ENCODE assay signal across 21 cellular contexts in genomic region chr20:15951711-15952110, GRCh38.
A peak's percentile ranks its signal among the peaks of the same experiment; 100 is the strongest.
DNase-seq lines count a peak whose midpoint lies in the region; ATAC-seq and TF ChIP-seq lines count a peak whose summit lies in the region.
"Had no signal": no experiment of that assay in that cellular context is flagged by ENCODE, and none has a peak within 500 bp of the region (broad histone marks: within the 10 kb centered on the region; RNA-seq: fewer than 3 reads in every experiment).

No MANE protein-coding gene starts in this region.

- no peaks in the 10 kb centered on the region for H3K27me3 Mint-ChIP-seq in MCF 10A (ENCODE audit: insufficient read depth, unreplicated experiment)
- H3K27me3 Mint-ChIP-seq: CD8-positive, alpha-beta memory T cell had no signal

- BruUV-seq in MCF 10A (replicated peaks; lab: Mats Ljungman, UMichigan): no TSS peak

- POLR2A ChIA-PET in MCF 10A (lab: Yijun Ruan, JAX): no interaction called here

- H3K27ac Mint-ChIP-seq in MCF 10A (ENCODE audit: low read depth, unreplicated experiment): no peak overlapping the region
- H3K27ac Mint-ChIP-seq: CD8-positive, alpha-beta memory T cell had no signal

- DNase-seq in MCF 10A (ENCODE audit: unreplicated experiment): peak; percentile 55
- DNase-seq in breast epithelium (ENCODE audit: low spot score in 2 of 2): no peak
- no peak for DNase-seq in RWPE2 (ENCODE audit: low spot score)
- DNase-seq in fibroblast of mammary gland (ENCODE audit: low read depth): peak; percentile 8
- DNase-seq in left ventricle myocardium superior: no peak
- DNase-seq in right cardiac atrium: no peak
- DNase-seq: 8988T; CD8-positive, alpha-beta memory T cell; GF-D8; GM23248; HCEC 1CT; NCI-H1105; NCI-H1694 treated with DMSO at 0.1 percent for 48 hours; NCI-H2107; NCI-H82; Peyer's patch; SHP77 had no signal

- intact Hi-C loops in MCF 10A (cut with micrococcal nuclease): no loop called here
- intact Hi-C loops in breast epithelium (cut with DNase I; ENCODE audit: low total_unique reads): no loop called here
- intact Hi-C loops in left ventricle myocardium superior (cut with micrococcal nuclease): no loop called here
- intact Hi-C loops in right cardiac atrium (cut with DNase I): no loop called here

- H3K4me3 ChIP-seq in breast epithelium (no peak overlapping the region), RWPE2 (ENCODE audit: severe bottlenecking) (no peak overlapping the region), fibroblast of mammary gland (ENCODE audit: control insufficient read depth, low read depth, low read length) (no peak overlapping the region), right cardiac atrium (ENCODE audit: low read length) (no peak overlapping the region)
- H3K4me3 ChIP-seq: BLaER1, GM23248, Peyer's patch had no signal

- no peaks in the 10 kb centered on the region for H3K36me3 Mint-ChIP-seq in MCF 10A (ENCODE audit: insufficient read depth, unreplicated experiment)
- H3K36me3 Mint-ChIP-seq: CD8-positive, alpha-beta memory T cell had no signal

- TF ChIP-seq CTCF in MCF 10A (IDR thresholded peaks at IDR 0.05; ENCODE audit: unreplicated experiment): no peak
- no peak for TF ChIP-seq CTCF in breast epithelium (IDR thresholded peaks at IDR 0.05)
- TF ChIP-seq CTCF in RWPE2 (IDR thresholded peaks at IDR 0.05; ENCODE audit: poor library complexity, severe bottlenecking): no peak
- TF ChIP-seq CTCF in fibroblast of mammary gland (conservative IDR thresholded peaks at IDR 0.05; ENCODE audit: control insufficient read depth, insufficient read depth, low read depth, low read length): no peak

- no peaks in the 10 kb centered on the region for H3K4me1 ChIP-seq in breast epithelium
- no peaks in the 10 kb centered on the region for H3K4me1 ChIP-seq in RWPE2 (ENCODE audit: insufficient read depth, poor library complexity, severe bottlenecking)
- no peaks in the 10 kb centered on the region for H3K4me1 ChIP-seq in right cardiac atrium (ENCODE audit: control insufficient read depth, insufficient read depth, low read length)
- H3K4me1 ChIP-seq: BLaER1, Peyer's patch had no signal

- CTCF ChIA-PET in MCF 10A (lab: Yijun Ruan, JAX): interaction anchor here (0.8 kb wide), 1 partner anchor 18 kb away, joined by 3 read pairs; no protein-coding TSS in a partner anchor

- no peaks in the 10 kb centered on the region for H3K4me1 Mint-ChIP-seq in MCF 10A (ENCODE audit: insufficient read depth, unreplicated experiment)
- H3K4me1 Mint-ChIP-seq: CD8-positive, alpha-beta memory T cell had no signal

- H3K9me3 Mint-ChIP-seq in MCF 10A (ENCODE audit: unreplicated experiment): no peaks in the 10 kb centered on the region

- 77% methylated on average over 7 of the region's 7 CpGs for WGBS in right cardiac atrium

- no peak for TF ChIP-seq POLR2A in breast epithelium (IDR thresholded peaks at IDR 0.05)

- H3K27ac ChIP-seq in breast epithelium: no peak overlapping the region
- H3K27ac ChIP-seq in RWPE2 (ENCODE audit: poor library complexity, severe bottlenecking): no peak overlapping the region
- H3K27ac ChIP-seq in right cardiac atrium (ENCODE audit: low read length): no peak overlapping the region
- H3K27ac ChIP-seq: BLaER1, GM23248, Peyer's patch had no signal

- H3K27me3 ChIP-seq in breast epithelium (no peaks in the 10 kb centered on the region), RWPE2 (ENCODE audit: insufficient read depth, poor library complexity, severe bottlenecking) (no peaks in the 10 kb centered on the region), right cardiac atrium (ENCODE audit: control insufficient read depth, insufficient read depth) (no peaks in the 10 kb centered on the region)
- H3K27me3 ChIP-seq: BLaER1, Peyer's patch had no signal

- H3K36me3 ChIP-seq in breast epithelium (no peaks in the 10 kb centered on the region), RWPE2 (ENCODE audit: low read depth) (no peaks in the 10 kb centered on the region)
- H3K36me3 ChIP-seq: BLaER1, Peyer's patch had no signal

- ATAC-seq in RWPE2 (ENCODE audit: low read depth) (peak; percentile 91), GM18868 (IDR thresholded peaks at IDR 0.05; ENCODE audit: unreplicated experiment) (no peak), HG02870 (IDR thresholded peaks at IDR 0.05; ENCODE audit: unreplicated experiment) (no peak), left ventricle myocardium superior (no peak), right cardiac atrium (no peak)
- ATAC-seq: SK-N-SH treated with all-trans-retinoic acid at 6 μM for 48 hours had no signal

- H3K4me3 Mint-ChIP-seq in MCF 10A (ENCODE audit: unreplicated experiment): no peak overlapping the region
- H3K4me3 Mint-ChIP-seq: CD8-positive, alpha-beta memory T cell had no signal

- H3K9me3 ChIP-seq in breast epithelium (no peaks in the 10 kb centered on the region), RWPE2 (ENCODE audit: severe bottlenecking) (no peaks in the 10 kb centered on the region), right cardiac atrium (ENCODE audit: control insufficient read depth, low read length) (no peaks in the 10 kb centered on the region)
- H3K9me3 ChIP-seq: Peyer's patch had no signal

Comparison
In these comparisons a context has a peak if more than half of its experiments do, and no peak if none do; other contexts are left out.
1. DNase-seq: peak in MCF 10A (single experiment) and fibroblast of mammary gland (single experiment); none in breast epithelium (0 of 2), RWPE2 (single experiment), left ventricle myocardium superior (single experiment) and right cardiac atrium (0 of 3).